ENCODE assay signal across 8 cellular contexts in the genomic region with DNA sequence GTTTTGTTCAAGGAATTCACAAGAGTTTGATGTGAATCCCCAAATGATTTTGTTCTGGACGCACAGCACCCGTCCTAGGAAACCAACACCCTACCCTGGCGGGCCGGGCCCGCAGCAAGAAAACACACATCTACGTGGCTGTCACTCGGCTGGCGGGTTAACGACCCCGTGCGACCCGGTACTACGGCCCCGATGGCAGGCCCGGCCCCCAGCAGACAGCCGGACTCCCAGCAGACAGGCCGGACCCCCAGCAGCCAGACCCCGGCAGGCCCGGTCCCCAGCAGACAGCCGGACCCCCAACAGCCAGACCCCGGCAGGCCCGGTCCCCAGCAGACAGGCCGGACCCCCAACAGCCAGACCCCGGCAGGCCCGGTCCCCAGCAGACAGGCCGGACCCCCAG. TPM values are rescaled to one million over a fixed set of nuclear protein-coding genes. Genes with fewer than 3 reads are reported as not detected.
DNase-seq lines count a peak whose midpoint lies in the region; ATAC-seq, FAIRE-seq and TF ChIP-seq lines count a peak whose summit lies in the region.
"Not testable (repeated sequence)": the region's sequence is repeated elsewhere in the genome, so short reads cannot be mapped to it uniquely, and the experiment has no call there.

No MANE protein-coding gene starts in this region.

- intact Hi-C loops in CD14-positive monocyte (cut with micrococcal nuclease) = loop anchor here in 1 of 2 donors (10.0 kb wide), 1 partner anchor 274 kb away; no protein-coding TSS in a partner anchor
- intact Hi-C loops in K562 (cut with micrococcal nuclease); esophagus squamous epithelium (cut with DNase I): not testable (repeated sequence)

- H4K20me1 ChIP-seq in K562 (replicated peaks; ENCODE audit: control insufficient read depth, insufficient read depth, low read length) = not testable (repeated sequence)
- peaks cover 11% of the 10 kb centered on the region for H4K20me1 ChIP-seq in osteoblast (ENCODE audit: insufficient read depth, low read length)

- CTCF ChIA-PET in K562 (lab: Yijun Ruan, JAX; ENCODE audit: low intra/inter-chr PET ratio) = interaction anchor here (0.6 kb wide), 1 partner anchor 370 kb away, joined by 3 read pairs; no protein-coding TSS in a partner anchor

- H3K36me3 ChIP-seq in K562 (ENCODE audit: control insufficient read depth, insufficient read depth, low read length) = peaks cover 36% of the 10 kb centered on the region; the same call in 2 of the 3 replicates
- peaks cover 14 to 62% (median 21%) of the 10 kb centered on the region in 3 donors for H3K36me3 ChIP-seq in esophagus squamous epithelium
- peaks cover 2 to 27% (median 16%) of the 10 kb centered on the region in 4 donors for H3K36me3 ChIP-seq in liver (ENCODE audit: control insufficient read depth in 4 of 4, insufficient read depth in 3 of 4, low read depth in 1 of 4, low read length in 3 of 4)
- H3K36me3 ChIP-seq in osteoblast (ENCODE audit: insufficient read depth, low read length) = peaks cover 34% of the 10 kb centered on the region

- H3K4me1 Mint-ChIP-seq in CD14-positive monocyte = peaks cover 23% of the 10 kb centered on the region

- H2AFZ ChIP-seq in K562 (ENCODE audit: low read depth, low read length); osteoblast (ENCODE audit: low read length): not testable (repeated sequence)

- not testable (repeated sequence) for H3K9me3 Mint-ChIP-seq in CD14-positive monocyte

- H3K79me2 ChIP-seq in K562 (ENCODE audit: control insufficient read depth, insufficient read depth, low read length) (peaks cover 37% of the 10 kb centered on the region), osteoblast (ENCODE audit: insufficient read depth, low read length) (peaks cover 54% of the 10 kb centered on the region)

- peak overlapping the region; percentile 1; the same call in 1 of the 3 replicates for H3K27ac ChIP-seq in K562 (ENCODE audit: extremely low read depth, low read depth, low read length)
- peak overlapping the region; percentile 47 to 98 (median 96) for H3K27ac ChIP-seq in esophagus squamous epithelium
- peak overlapping the region; percentile 84 to 100 for H3K27ac ChIP-seq in liver (ENCODE audit: low read depth in 1 of 2, low read length in 2 of 2)
- H3K27ac ChIP-seq in osteoblast (ENCODE audit: low read depth, low read length) = peak overlapping the region; percentile 68
- peak overlapping the region; percentile 64 for H3K27ac ChIP-seq in temporal lobe (ENCODE audit: low read depth, low read length)

- POLR2A ChIA-PET in K562 (lab: Yijun Ruan, JAX) = not testable (repeated sequence)

- H3K36me3 Mint-ChIP-seq in CD14-positive monocyte = peaks cover 29 to 47% of the 10 kb centered on the region in 2 donors

- not testable (repeated sequence) for H3K9me3 ChIP-seq in K562 (replicated peaks; ENCODE audit: control insufficient read depth, insufficient read depth, low read depth, low read length); esophagus squamous epithelium; liver (ENCODE audit: control insufficient read depth in 4 of 4, low read length in 3 of 4); osteoblast (ENCODE audit: low read depth, low read length)

- in situ Hi-C loops in K562 (cut with MboI) = loop anchor here (25.0 kb wide), 1 partner anchor 172 kb away; the partner anchor contains the start of genes COX19 and CYP2W1

- not testable (repeated sequence) for TF ChIP-seq EP300 in K562 (IDR thresholded peaks at IDR 0.05; ENCODE audit: low read length)

- not testable (repeated sequence) for FAIRE-seq in K562 (lab: Jason Lieb, UNC)

- not testable (repeated sequence) for BruUV-seq in K562 (replicated peaks; lab: Mats Ljungman, UMichigan)

- H3K9ac ChIP-seq in K562 (ENCODE audit: insufficient read depth in 1 of 2, low read depth in 2 of 2, low read length in 2 of 2) (peak overlapping the region; percentile 91 to 98), liver (ENCODE audit: low read depth in 1 of 2, low read length in 2 of 2) (peak overlapping the region; percentile 89 to 99)

- not testable (repeated sequence) for H3K27me3 Mint-ChIP-seq in CD14-positive monocyte (ENCODE audit: low read depth in 3 of 3)

- not testable (repeated sequence) for H3K27me3 ChIP-seq in K562 (ENCODE audit: control insufficient read depth in 2 of 2, insufficient read depth in 2 of 2, low read length in 2 of 2); esophagus squamous epithelium; liver (ENCODE audit: control insufficient read depth in 4 of 4, insufficient read depth in 4 of 4, low read length in 3 of 4); osteoblast (ENCODE audit: insufficient read depth, low read length)

- peak overlapping the region; percentile 80 to 84 for H3K4me3 Mint-ChIP-seq in CD14-positive monocyte

- TF ChIP-seq RAD21 in K562 (CRISPR knock-in tag; conservative IDR thresholded peaks at IDR 0.05 in 1 of 2, IDR thresholded peaks at IDR 0.05 in 1 of 2); liver (IDR thresholded peaks at IDR 0.05): not testable (repeated sequence)

- H3K9me1 ChIP-seq in K562 (ENCODE audit: control insufficient read depth, insufficient read depth, low read length) = not testable (repeated sequence)

- not testable (repeated sequence) for TF ChIP-seq POLR2A in K562 (conservative IDR thresholded peaks at IDR 0.05); esophagus squamous epithelium (IDR thresholded peaks at IDR 0.05)

- peak overlapping the region; percentile 87 to 95 (median 90) for H3K27ac Mint-ChIP-seq in CD14-positive monocyte

- DNase-seq in CD14-positive monocyte (ENCODE audit: low spot score); Jurkat, Clone E6-1 (ENCODE audit: low read depth, low spot score); esophagus squamous epithelium (lab: John Stamatoyannopoulos, UW): not testable (repeated sequence)
- DNase-seq in K562 (ENCODE audit: extremely low read depth in 1 of 4, low spot score in 3 of 4) (peak in 2 of 4 experiments; percentile 20 to 25), osteoblast (ENCODE audit: insufficient read length, low spot score, missing footprints) (peak; percentile 86)

- not testable (repeated sequence) for TF ChIP-seq CTCF in CD14-positive monocyte (IDR thresholded peaks at IDR 0.05); WI38 (IDR thresholded peaks at IDR 0.05; ENCODE audit: low read depth, low read length); K562 (IDR thresholded peaks at IDR 0.05 in 2 of 3, conservative IDR thresholded peaks at IDR 0.05 in 1 of 3; ENCODE audit: insufficient read depth in 2 of 3, low read depth in 1 of 3, low read length in 3 of 3); esophagus squamous epithelium (IDR thresholded peaks at IDR 0.05); liver (IDR thresholded peaks at IDR 0.05; ENCODE audit: low read depth, low read length, missing input control); osteoblast (IDR thresholded peaks at IDR 0.05; ENCODE audit: extremely low read depth, low read depth, low read length)

- peak overlapping the region; percentile 71 for H3K4me2 ChIP-seq in K562 (ENCODE audit: insufficient read depth, low read length)
- peak overlapping the region; percentile 92 for H3K4me2 ChIP-seq in osteoblast (ENCODE audit: insufficient read depth, low read length)

- WGBS in K562 (ENCODE audit: insufficient coverage, low coverage, missing lambda C conversion rate) = under 1% methylated on average over 13 of the region's 26 CpGs
- WGBS in esophagus squamous epithelium, 2 donors = 0% methylated on average over 2 to 4 of the region's 26 CpGs
- 1% methylated on average over 26 of the region's 26 CpGs for WGBS in liver

- H3K4me1 ChIP-seq in K562 (replicated peaks in 1 of 2; ENCODE audit: control insufficient read depth in 2 of 2, insufficient read depth in 2 of 2, low read length in 2 of 2) (peaks cover 0 to 23% of the 10 kb centered on the region in 2 experiments; a peak in 3 of 5 replicates), esophagus squamous epithelium (peaks cover 19 to 30% (median 20%) of the 10 kb centered on the region in 3 donors), liver (ENCODE audit: control insufficient read depth in 4 of 4, insufficient read depth in 4 of 4, low read length in 3 of 4) (peaks cover 4 to 49% (median 37%) of the 10 kb centered on the region in 4 donors), osteoblast (ENCODE audit: insufficient read depth, low read length) (peaks cover 29% of the 10 kb centered on the region)

- peak overlapping the region; percentile 98 for H3K4me3 ChIP-seq in Jurkat, Clone E6-1 (ENCODE audit: low read length)
- H3K4me3 ChIP-seq in WI38 (ENCODE audit: low read depth, low read length) = peak overlapping the region; percentile 82
- peak overlapping the region; percentile 99 for H3K4me3 ChIP-seq in K562
- peak overlapping the region; percentile 73 to 93 (median 84) for H3K4me3 ChIP-seq in esophagus squamous epithelium
- peak overlapping the region; percentile 84 to 97 (median 92) for H3K4me3 ChIP-seq in liver (ENCODE audit: low read depth in 1 of 3, low read length in 3 of 3)
- peak overlapping the region; percentile 96 for H3K4me3 ChIP-seq in osteoblast (ENCODE audit: insufficient read depth, low read length)

- not testable (repeated sequence) for ATAC-seq in K562

RNA-seq across cellular contexts. Expression of gene ZFAND2A, which starts 0.8 kb away (rescaled TPM):
- 10 to 100 TPM; 30.6 to 35.1 TPM for polyA plus RNA-seq in CD14-positive monocyte
- 47.6 TPM for polyA plus RNA-seq in Jurkat, Clone E6-1 (2012; ENCODE audit: insufficient read depth, insufficient read length)
- total RNA-seq in K562 (2011; cell fraction: chromatin; rRNA removed; ENCODE audit: low replicate concordance) = 26.3 and 37.7 TPM in 2 replicates
- total RNA-seq in K562 (2011; cell fraction: nucleolus; rRNA removed) = 23.7 and 28.0 TPM in 2 replicates
- 27.5 and 34.4 TPM in 2 replicates for total RNA-seq in K562 (2011; cell fraction: nucleoplasm; rRNA removed)
- total RNA-seq in K562 (2014; rRNA removed) = 19.9 and 23.1 TPM in 2 replicates
- total RNA-seq in K562 (2014; rRNA removed; fragmentation: Illumina TruSeq; extraction: Trizol) = 16.6 and 16.8 TPM in 2 replicates
- total RNA-seq in K562 (2015; rRNA removed; fragmentation: Illumina TruSeq; extraction: Trizol) = 20.0 and 21.2 TPM in 2 replicates
- total RNA-seq in K562 (2021) = 20.6 and 22.3 TPM in 2 replicates
- 31.7 and 33.7 TPM in 2 replicates for polyA plus RNA-seq in K562 (2011; rRNA removed)
- polyA plus RNA-seq in K562 (2011; cell fraction: cytosol; rRNA removed) = 20.8 and 27.0 TPM in 2 replicates
- polyA plus RNA-seq in K562 (2011; cell fraction: nucleus; rRNA removed) = 25.8 and 30.3 TPM in 2 replicates
- 24.8 and 25.2 TPM in 2 replicates for polyA plus RNA-seq in K562 (2012)
- polyA plus RNA-seq in K562 (2014; fragmentation: Illumina TruSeq; extraction: Trizol) = 21.5 and 26.1 TPM in 2 replicates
- polyA plus RNA-seq in K562 (2014; fragmentation: Nextera tagmentation; extraction: Ambion mirVana) = 10 to 100 TPM; 54.3 to 56.8 TPM
- polyA plus RNA-seq in K562 (2014; rRNA removed) = 26.2 and 27.3 TPM in 2 replicates
- polyA minus RNA-seq in K562 (2011; rRNA and poly(A)+ RNA removed) = 11.8 and 19.2 TPM in 2 replicates
- polyA minus RNA-seq in K562 (2011; cell fraction: cytosol; rRNA and poly(A)+ RNA removed) = 7.3 and 7.9 TPM in 2 replicates
- 13.1 and 18.9 TPM in 2 replicates for polyA minus RNA-seq in K562 (2011; cell fraction: nucleus; rRNA and poly(A)+ RNA removed)
- total RNA-seq in esophagus squamous epithelium = 10 to 100 TPM in 3 of 4 donors, 1 to 10 TPM in 1; 6.4 to 23.3 (median 14.0) TPM
- total RNA-seq in liver = 10 to 100 TPM; 12.5 to 27.4 TPM
- polyA plus RNA-seq in liver = 10 to 100 TPM; 39.6 to 53.3 TPM
- total RNA-seq in osteoblast = 11.8 and 13.0 TPM in 2 replicates
- total RNA-seq in temporal lobe = 16.0 TPM

Comparison
In these comparisons a context has a peak if more than half of its experiments do, and no peak if none do; other contexts are left out.
1. H3K27ac ChIP-seq: peak in every context shown above with its lines; median percentile 96 in esophagus squamous epithelium; 92 in liver; 68 in osteoblast; 64 in temporal lobe; 1 in K562.